ENCODE assay signal across 1 cellular context in the genomic region with DNA sequence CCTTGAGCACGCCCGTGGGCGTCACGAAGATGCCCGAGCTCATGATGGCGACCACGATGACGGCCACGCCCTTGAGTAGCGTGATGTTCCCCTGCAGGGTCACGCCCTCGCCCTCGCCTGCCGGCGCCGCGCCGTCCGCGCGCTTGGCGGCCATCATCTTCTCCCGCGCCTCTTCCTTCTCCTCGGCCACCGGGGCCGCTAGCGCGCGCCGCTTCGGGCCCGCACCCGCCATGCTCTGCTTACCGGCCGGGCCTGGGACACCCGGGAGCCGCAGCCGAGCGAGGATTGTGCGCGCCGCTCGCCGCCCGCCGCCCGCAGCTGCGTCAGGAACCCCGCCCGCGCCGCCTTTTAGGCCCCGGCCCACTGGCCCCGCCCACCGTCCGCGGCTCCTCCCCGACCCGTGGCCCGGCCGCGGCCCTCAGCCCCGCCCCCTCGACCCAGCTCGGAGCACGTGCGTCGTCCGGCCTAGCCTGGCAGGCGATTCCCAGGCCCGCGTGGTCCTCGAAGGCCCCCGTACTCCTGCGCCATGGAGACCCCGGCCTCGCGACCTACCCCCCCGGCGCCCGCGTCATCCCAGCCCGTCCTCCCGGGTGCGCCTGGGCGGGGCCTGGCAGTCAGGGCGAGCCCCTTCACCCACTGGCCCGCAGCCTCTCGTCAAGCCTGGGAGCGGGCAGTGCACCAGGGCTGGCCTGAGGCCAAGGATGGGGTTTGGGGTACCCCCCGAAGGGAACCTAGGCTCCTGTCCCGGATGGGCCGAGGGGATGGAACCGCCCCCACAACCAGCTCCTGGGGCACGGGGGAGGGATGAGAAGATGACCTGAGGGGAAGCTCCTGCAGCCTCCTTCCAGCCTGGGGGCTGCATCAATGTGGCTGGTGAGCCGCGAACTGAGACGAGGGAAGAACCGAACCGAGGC.
TF ChIP-seq lines count a peak whose summit lies in the region.
"Not testable (repeated sequence)": the region's sequence is repeated elsewhere in the genome, so short reads cannot be mapped to it uniquely, and the experiment has no call there.

No MANE protein-coding gene starts in this region.

TF ChIP-seq in HepG2, 621 proteins besides CTCF, POLR2A, EP300 and RAD21 (continued from another document and continues in another):
- TF ChIP-seq, protein P1, sequence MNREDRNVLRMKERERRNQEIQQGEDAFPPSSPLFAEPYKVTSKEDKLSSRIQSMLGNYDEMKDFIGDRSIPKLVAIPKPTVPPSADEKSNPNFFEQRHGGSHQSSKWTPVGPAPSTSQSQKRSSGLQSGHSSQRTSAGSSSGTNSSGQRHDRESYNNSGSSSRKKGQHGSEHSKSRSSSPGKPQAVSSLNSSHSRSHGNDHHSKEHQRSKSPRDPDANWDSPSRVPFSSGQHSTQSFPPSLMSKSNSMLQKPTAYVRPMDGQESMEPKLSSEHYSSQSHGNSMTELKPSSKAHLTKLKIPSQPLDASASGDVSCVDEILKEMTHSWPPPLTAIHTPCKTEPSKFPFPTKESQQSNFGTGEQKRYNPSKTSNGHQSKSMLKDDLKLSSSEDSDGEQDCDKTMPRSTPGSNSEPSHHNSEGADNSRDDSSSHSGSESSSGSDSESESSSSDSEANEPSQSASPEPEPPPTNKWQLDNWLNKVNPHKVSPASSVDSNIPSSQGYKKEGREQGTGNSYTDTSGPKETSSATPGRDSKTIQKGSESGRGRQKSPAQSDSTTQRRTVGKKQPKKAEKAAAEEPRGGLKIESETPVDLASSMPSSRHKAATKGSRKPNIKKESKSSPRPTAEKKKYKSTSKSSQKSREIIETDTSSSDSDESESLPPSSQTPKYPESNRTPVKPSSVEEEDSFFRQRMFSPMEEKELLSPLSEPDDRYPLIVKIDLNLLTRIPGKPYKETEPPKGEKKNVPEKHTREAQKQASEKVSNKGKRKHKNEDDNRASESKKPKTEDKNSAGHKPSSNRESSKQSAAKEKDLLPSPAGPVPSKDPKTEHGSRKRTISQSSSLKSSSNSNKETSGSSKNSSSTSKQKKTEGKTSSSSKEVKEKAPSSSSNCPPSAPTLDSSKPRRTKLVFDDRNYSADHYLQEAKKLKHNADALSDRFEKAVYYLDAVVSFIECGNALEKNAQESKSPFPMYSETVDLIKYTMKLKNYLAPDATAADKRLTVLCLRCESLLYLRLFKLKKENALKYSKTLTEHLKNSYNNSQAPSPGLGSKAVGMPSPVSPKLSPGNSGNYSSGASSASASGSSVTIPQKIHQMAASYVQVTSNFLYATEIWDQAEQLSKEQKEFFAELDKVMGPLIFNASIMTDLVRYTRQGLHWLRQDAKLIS (CRISPR knock-in tag; IDR thresholded peaks at IDR 0.05): peak; percentile 37; the same call in 1 of the 2 replicates
- TF ChIP-seq, protein P2, sequence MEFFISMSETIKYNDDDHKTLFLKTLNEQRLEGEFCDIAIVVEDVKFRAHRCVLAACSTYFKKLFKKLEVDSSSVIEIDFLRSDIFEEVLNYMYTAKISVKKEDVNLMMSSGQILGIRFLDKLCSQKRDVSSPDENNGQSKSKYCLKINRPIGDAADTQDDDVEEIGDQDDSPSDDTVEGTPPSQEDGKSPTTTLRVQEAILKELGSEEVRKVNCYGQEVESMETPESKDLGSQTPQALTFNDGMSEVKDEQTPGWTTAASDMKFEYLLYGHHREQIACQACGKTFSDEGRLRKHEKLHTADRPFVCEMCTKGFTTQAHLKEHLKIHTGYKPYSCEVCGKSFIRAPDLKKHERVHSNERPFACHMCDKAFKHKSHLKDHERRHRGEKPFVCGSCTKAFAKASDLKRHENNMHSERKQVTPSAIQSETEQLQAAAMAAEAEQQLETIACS (CRISPR knock-in tag; IDR thresholded peaks at IDR 0.05): peak; percentile 75
- peak; percentile 86 for TF ChIP-seq ADNP (CRISPR knock-in tag; IDR thresholded peaks at IDR 0.05)
- TF ChIP-seq ZNF224 (CRISPR knock-in tag; IDR thresholded peaks at IDR 0.05): peak; percentile 98
- TF ChIP-seq, protein P3, sequence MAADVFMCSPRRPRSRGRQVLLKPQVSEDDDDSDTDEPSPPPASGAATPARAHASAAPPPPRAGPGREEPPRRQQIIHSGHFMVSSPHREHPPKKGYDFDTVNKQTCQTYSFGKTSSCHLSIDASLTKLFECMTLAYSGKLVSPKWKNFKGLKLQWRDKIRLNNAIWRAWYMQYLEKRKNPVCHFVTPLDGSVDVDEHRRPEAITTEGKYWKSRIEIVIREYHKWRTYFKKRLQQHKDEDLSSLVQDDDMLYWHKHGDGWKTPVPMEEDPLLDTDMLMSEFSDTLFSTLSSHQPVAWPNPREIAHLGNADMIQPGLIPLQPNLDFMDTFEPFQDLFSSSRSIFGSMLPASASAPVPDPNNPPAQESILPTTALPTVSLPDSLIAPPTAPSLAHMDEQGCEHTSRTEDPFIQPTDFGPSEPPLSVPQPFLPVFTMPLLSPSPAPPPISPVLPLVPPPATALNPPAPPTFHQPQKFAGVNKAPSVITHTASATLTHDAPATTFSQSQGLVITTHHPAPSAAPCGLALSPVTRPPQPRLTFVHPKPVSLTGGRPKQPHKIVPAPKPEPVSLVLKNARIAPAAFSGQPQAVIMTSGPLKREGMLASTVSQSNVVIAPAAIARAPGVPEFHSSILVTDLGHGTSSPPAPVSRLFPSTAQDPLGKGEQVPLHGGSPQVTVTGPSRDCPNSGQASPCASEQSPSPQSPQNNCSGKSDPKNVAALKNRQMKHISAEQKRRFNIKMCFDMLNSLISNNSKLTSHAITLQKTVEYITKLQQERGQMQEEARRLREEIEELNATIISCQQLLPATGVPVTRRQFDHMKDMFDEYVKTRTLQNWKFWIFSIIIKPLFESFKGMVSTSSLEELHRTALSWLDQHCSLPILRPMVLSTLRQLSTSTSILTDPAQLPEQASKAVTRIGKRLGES (CRISPR knock-in tag; IDR thresholded peaks at IDR 0.05; ENCODE audit: borderline replicate concordance): peak; percentile 94
- peak; percentile 89; the same call in 1 of the 2 replicates for TF ChIP-seq ZBTB3 (CRISPR knock-in tag; IDR thresholded peaks at IDR 0.05; ENCODE audit: borderline replicate concordance, low read depth)
- TF ChIP-seq ZNF614 (CRISPR knock-in tag; IDR thresholded peaks at IDR 0.05; ENCODE audit: borderline replicate concordance): peak; percentile 98
- TF ChIP-seq KLF9 (CRISPR knock-in tag; IDR thresholded peaks at IDR 0.05; ENCODE audit: low read depth): peak; percentile 96
- TF ChIP-seq ZNF317 (CRISPR knock-in tag; IDR thresholded peaks at IDR 0.05): peak; percentile 90
- TF ChIP-seq, protein P4, sequence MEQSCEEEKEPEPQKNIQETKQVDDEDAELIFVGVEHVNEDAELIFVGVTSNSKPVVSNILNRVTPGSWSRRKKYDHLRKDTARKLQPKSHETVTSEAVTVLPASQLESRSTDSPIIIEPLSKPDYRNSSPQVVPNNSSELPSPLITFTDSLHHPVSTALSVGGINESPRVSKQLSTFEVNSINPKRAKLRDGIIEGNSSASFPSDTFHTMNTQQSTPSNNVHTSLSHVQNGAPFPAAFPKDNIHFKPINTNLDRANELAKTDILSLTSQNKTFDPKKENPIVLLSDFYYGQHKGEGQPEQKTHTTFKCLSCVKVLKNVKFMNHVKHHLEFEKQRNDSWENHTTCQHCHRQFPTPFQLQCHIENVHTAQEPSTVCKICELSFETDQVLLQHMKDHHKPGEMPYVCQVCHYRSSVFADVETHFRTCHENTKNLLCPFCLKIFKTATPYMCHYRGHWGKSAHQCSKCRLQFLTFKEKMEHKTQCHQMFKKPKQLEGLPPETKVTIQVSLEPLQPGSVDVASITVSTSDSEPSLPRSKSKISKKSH (CRISPR knock-in tag; IDR thresholded peaks at IDR 0.05; ENCODE audit: borderline replicate concordance): peak; percentile 99
- TF ChIP-seq, protein P5, sequence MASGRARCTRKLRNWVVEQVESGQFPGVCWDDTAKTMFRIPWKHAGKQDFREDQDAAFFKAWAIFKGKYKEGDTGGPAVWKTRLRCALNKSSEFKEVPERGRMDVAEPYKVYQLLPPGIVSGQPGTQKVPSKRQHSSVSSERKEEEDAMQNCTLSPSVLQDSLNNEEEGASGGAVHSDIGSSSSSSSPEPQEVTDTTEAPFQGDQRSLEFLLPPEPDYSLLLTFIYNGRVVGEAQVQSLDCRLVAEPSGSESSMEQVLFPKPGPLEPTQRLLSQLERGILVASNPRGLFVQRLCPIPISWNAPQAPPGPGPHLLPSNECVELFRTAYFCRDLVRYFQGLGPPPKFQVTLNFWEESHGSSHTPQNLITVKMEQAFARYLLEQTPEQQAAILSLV (CRISPR knock-in tag; IDR thresholded peaks at IDR 0.05; ENCODE audit: borderline replicate concordance): peak; percentile 99
- TF ChIP-seq ZNF678 (CRISPR knock-in tag; IDR thresholded peaks at IDR 0.05): peak; percentile 99
- TF ChIP-seq ZNF446 (CRISPR knock-in tag; IDR thresholded peaks at IDR 0.05): peak; percentile 82; the same call in 1 of the 2 replicates
- TF ChIP-seq, protein P6, sequence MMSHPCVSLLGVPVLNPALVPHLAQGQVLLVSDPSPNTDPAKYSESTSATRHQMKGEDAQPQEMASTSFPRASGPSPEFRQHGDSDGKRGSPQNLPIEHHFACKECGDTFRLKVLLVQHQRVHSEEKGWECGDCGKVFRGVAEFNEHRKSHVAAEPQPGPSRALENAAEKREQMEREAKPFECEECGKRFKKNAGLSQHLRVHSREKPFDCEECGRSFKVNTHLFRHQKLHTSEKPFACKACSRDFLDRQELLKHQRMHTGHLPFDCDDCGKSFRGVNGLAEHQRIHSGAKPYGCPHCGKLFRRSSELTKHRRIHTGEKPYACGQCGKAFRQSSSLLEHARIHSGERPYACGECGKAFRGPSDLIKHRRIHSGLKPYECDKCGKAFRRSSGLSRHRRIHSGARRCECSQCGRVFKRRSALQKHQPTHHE (CRISPR knock-in tag; IDR thresholded peaks at IDR 0.05; ENCODE audit: borderline replicate concordance): peak; percentile 100
- peak; percentile 73 for TF ChIP-seq GATAD2A (CRISPR knock-in tag; IDR thresholded peaks at IDR 0.05)
- TF ChIP-seq SOX5 (CRISPR knock-in tag; IDR thresholded peaks at IDR 0.05; ENCODE audit: borderline replicate concordance): peak; percentile 84
- TF ChIP-seq ZKSCAN8 (CRISPR knock-in tag; IDR thresholded peaks at IDR 0.05; ENCODE audit: borderline replicate concordance): peak; percentile 96; the same call in 1 of the 2 replicates
- peak; percentile 87; the same call in 1 of the 2 replicates for TF ChIP-seq FOXO1 (CRISPR knock-in tag; IDR thresholded peaks at IDR 0.05)
- TF ChIP-seq ZNF558 (CRISPR knock-in tag; IDR thresholded peaks at IDR 0.05; ENCODE audit: borderline replicate concordance): peak; percentile 98
- TF ChIP-seq, protein P7, sequence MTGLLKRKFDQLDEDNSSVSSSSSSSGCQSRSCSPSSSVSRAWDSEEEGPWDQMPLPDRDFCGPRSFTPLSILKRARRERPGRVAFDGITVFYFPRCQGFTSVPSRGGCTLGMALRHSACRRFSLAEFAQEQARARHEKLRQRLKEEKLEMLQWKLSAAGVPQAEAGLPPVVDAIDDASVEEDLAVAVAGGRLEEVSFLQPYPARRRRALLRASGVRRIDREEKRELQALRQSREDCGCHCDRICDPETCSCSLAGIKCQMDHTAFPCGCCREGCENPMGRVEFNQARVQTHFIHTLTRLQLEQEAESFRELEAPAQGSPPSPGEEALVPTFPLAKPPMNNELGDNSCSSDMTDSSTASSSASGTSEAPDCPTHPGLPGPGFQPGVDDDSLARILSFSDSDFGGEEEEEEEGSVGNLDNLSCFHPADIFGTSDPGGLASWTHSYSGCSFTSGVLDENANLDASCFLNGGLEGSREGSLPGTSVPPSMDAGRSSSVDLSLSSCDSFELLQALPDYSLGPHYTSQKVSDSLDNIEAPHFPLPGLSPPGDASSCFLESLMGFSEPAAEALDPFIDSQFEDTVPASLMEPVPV (CRISPR knock-in tag; IDR thresholded peaks at IDR 0.05): peak; percentile 98
- TF ChIP-seq, protein P8, sequence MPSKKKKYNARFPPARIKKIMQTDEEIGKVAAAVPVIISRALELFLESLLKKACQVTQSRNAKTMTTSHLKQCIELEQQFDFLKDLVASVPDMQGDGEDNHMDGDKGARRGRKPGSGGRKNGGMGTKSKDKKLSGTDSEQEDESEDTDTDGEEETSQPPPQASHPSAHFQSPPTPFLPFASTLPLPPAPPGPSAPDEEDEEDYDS (CRISPR knock-in tag; IDR thresholded peaks at IDR 0.05): peak; percentile 97
- not testable (repeated sequence) for TF ChIP-seq FOXP1 (IDR thresholded peaks at IDR 0.05)
- TF ChIP-seq FOXP1 (CRISPR knock-in tag; IDR thresholded peaks at IDR 0.05): peak; percentile 58; the same call in 1 of the 2 replicates
- peak; percentile 89 for TF ChIP-seq ASH2L (IDR thresholded peaks at IDR 0.05; ENCODE audit: insufficient read length, low read depth, low read length)
- TF ChIP-seq HDAC6 (IDR thresholded peaks at IDR 0.05; ENCODE audit: low read depth, low read length): 0 out of 2 replicates have a peak, but pooled peaks have one; percentile 78
- TF ChIP-seq, protein P9, sequence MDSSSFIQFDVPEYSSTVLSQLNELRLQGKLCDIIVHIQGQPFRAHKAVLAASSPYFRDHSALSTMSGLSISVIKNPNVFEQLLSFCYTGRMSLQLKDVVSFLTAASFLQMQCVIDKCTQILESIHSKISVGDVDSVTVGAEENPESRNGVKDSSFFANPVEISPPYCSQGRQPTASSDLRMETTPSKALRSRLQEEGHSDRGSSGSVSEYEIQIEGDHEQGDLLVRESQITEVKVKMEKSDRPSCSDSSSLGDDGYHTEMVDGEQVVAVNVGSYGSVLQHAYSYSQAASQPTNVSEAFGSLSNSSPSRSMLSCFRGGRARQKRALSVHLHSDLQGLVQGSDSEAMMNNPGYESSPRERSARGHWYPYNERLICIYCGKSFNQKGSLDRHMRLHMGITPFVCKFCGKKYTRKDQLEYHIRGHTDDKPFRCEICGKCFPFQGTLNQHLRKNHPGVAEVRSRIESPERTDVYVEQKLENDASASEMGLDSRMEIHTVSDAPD (CRISPR knock-in tag; IDR thresholded peaks at IDR 0.05): peak; percentile 95
